8 cellular contexts compared by ENCODE assay signal in the genomic region with DNA sequence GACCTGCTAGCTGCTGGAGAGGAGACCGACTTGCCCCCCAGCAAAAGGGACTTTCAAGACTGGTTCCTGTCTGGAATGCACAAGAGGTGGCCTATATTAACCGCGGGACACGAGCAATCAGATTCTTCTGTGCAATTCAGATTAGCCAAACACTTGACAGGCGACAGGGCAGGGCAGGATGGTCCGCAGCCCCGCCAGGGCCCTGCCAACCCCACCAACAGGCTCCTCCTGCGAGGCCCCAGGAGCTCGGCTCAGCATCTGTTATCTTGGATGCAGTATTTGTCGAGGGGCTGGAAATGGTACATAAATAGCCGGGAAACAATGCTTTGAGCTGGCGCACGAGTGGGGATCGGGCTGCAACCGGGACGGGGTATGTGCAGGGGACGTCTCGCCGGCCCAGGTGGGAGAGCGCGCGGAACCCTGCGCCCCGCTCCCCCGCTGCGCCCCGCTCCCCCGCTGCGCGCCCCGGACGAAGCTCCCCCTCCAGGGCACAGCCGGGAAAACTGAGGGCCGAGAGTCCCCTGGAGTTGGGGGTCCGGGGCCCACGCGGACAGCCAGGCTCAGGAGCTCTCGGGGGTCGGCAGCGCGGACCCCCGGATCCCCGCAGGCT. TPM values are rescaled to one million over a fixed set of nuclear protein-coding genes. Genes with fewer than 3 reads are reported as not detected.
DNase-seq lines count a peak whose midpoint lies in the region; ATAC-seq and TF ChIP-seq lines count a peak whose summit lies in the region.

No MANE protein-coding gene starts in this region.

- no peak for TF ChIP-seq CTCF in esophagus squamous epithelium (IDR thresholded peaks at IDR 0.05)

- H3K9me3 ChIP-seq in esophagus squamous epithelium, result no peaks in the 10 kb centered on the region

- DNase-seq in H7, result peak; percentile 77
- peak; percentile 64 for DNase-seq in SK-N-DZ (ENCODE audit: low spot score)
- no peak for DNase-seq in esophagus squamous epithelium (lab: John Stamatoyannopoulos, UW)
- peak; percentile 80 for DNase-seq in posterior vena cava (ENCODE audit: low spot score)
- DNase-seq in germinal center (ENCODE audit: low spot score), result no peak
- DNase-seq in Ammon's horn (ENCODE audit: low spot score), result no peak
- no peak for DNase-seq in RKO (ENCODE audit: low spot score)

- H3K36me3 ChIP-seq in H7 (replicated peaks; ENCODE audit: control insufficient read depth, insufficient read depth, low read length) (no peaks in the 10 kb centered on the region), esophagus squamous epithelium (no peaks in the 10 kb centered on the region)

- H3K27me3 ChIP-seq in H7 (ENCODE audit: control insufficient read depth, insufficient read depth, low read length) (peaks cover 8% of the 10 kb centered on the region; the same call in 1 of the 2 replicates), esophagus squamous epithelium (peaks cover 0 to 43% (median 0%) of the 10 kb centered on the region in 4 donors)

- intact Hi-C loops in esophagus squamous epithelium (cut with DNase I) (no loop called here), posterior vena cava (cut with DNase I) (no loop called here)

- H3K4me3 ChIP-seq in H7 (ENCODE audit: insufficient read depth, low read depth, low read length) (peak overlapping the region; percentile 60), esophagus squamous epithelium (peak overlapping the region; percentile 35 to 70 (median 52))

- H3K27ac ChIP-seq in esophagus squamous epithelium, result peak overlapping the region; percentile 54 to 85 (median 76)

- no peak for ATAC-seq in HG03457 (IDR thresholded peaks at IDR 0.05; ENCODE audit: unreplicated experiment)

- 3% methylated on average over 10 of the region's 43 CpGs; no CpG with 5 or more reads in 1 of the 2 donors for WGBS in esophagus squamous epithelium, 2 donors

- H3K4me1 ChIP-seq in esophagus squamous epithelium, result peaks cover 0 to 30% (median 12%) of the 10 kb centered on the region in 3 donors

- TF ChIP-seq POLR2A in esophagus squamous epithelium (IDR thresholded peaks at IDR 0.05), result no peak

RNA-seq across cellular contexts. Expression of a gene that starts 0.7 kb away (rescaled TPM):
- 9.8 and 14.1 TPM in 2 replicates for total RNA-seq in H7 (2014; rRNA removed; shearing (Covaris generic))
- 17.5 and 18.7 TPM in 2 replicates for polyA plus RNA-seq in SK-N-DZ (2014; cell fraction: cytosol; rRNA removed)
- polyA plus RNA-seq in SK-N-DZ (2014; cell fraction: nucleus; rRNA removed), result 13.5 and 25.6 TPM in 2 replicates
- 1 to 10 TPM in 2 of 4 donors, under 1 TPM in 1, not detected in 1; 0.35 to 3.1 (median 1.8) TPM for total RNA-seq in esophagus squamous epithelium
- total RNA-seq in posterior vena cava, result 1 to 10 TPM; 4.3 to 5.0 TPM

RNA-seq across cellular contexts. Expression of a gene that starts 21.0 kb away (rescaled TPM):
- 0.14 TPM in 1 of 2 replicates, not detected in the other for total RNA-seq in H7 (2014; rRNA removed; shearing (Covaris generic))
- polyA plus RNA-seq in SK-N-DZ (2014; cell fraction: cytosol; rRNA removed), result not detected in 2 replicates
- 0.03 and 0.04 TPM in 2 replicates for polyA plus RNA-seq in SK-N-DZ (2014; cell fraction: nucleus; rRNA removed)
- total RNA-seq in esophagus squamous epithelium (under 1 TPM in 1 of 4 donors, not detected in 3; 0.38 TPM), posterior vena cava (under 1 TPM; 0.19 to 0.24 TPM)

Comparison
In these comparisons a context has a peak if more than half of its experiments do, and no peak if none do; other contexts are left out.
1. DNase-seq: peak in H7 (single experiment), SK-N-DZ (single experiment) and posterior vena cava (single experiment); none in esophagus squamous epithelium (single experiment), germinal center (single experiment), Ammon's horn (single experiment) and RKO (single experiment).